18 cellular contexts compared by ENCODE assay signal in genomic region chr16:50329446-50330189, GRCh38. TPM values are rescaled to one million over a fixed set of nuclear protein-coding genes. Genes with fewer than 3 reads are reported as not detected.
DNase-seq lines count a peak whose midpoint lies in the region; ATAC-seq and TF ChIP-seq lines count a peak whose summit lies in the region.
"Had no signal": no experiment of that assay in that cellular context is flagged by ENCODE, and none has a peak within 500 bp of the region (broad histone marks: within the 10 kb centered on the region; RNA-seq: fewer than 3 reads in every experiment).

No MANE protein-coding gene starts in this region.

- no peaks in the 10 kb centered on the region for H3K27me3 Mint-ChIP-seq in stimulated activated naive CD8-positive, alpha-beta T cell treated with anti-CD3 and anti-CD28 coated beads, Interleukin-15, Interleukin-2, amounts not matched to agents 100 ng/mL and 50 ng/mL, for 24 hours
- H3K27me3 Mint-ChIP-seq in effector memory CD8-positive, alpha-beta T cell: no peaks in the 10 kb centered on the region
- H3K27me3 Mint-ChIP-seq in natural killer cell (ENCODE audit: low read depth in 2 of 2): no peaks in the 10 kb centered on the region

- H3K36me3 ChIP-seq in aorta (ENCODE audit: control insufficient read depth in 1 of 2, insufficient read depth in 2 of 2, low read length in 1 of 2): peaks cover 0 to 3% of the 10 kb centered on the region in 2 donors
- H3K36me3 ChIP-seq: ovary had no signal

- peaks cover 69% of the 10 kb centered on the region for H3K36me3 Mint-ChIP-seq in stimulated activated naive CD8-positive, alpha-beta T cell treated with anti-CD3 and anti-CD28 coated beads, Interleukin-15, Interleukin-2, amounts not matched to agents 100 ng/mL and 50 ng/mL, for 24 hours (ENCODE audit: low read depth)
- peaks cover 44% of the 10 kb centered on the region for H3K36me3 Mint-ChIP-seq in effector memory CD8-positive, alpha-beta T cell (ENCODE audit: insufficient read depth)
- peaks cover 16% of the 10 kb centered on the region for H3K36me3 Mint-ChIP-seq in natural killer cell

- H3K4me3 ChIP-seq in aorta (ENCODE audit: low read length in 2 of 2): no peak overlapping the region
- H3K4me3 ChIP-seq: ovary, spleen had no signal

- 16 to 41% methylated on average over 11 of the region's 11 CpGs for WGBS in aorta, 2 donors

- peak overlapping the region; percentile 8 for H3K27ac Mint-ChIP-seq in stimulated activated naive CD8-positive, alpha-beta T cell treated with anti-CD3 and anti-CD28 coated beads, Interleukin-15, Interleukin-2, amounts not matched to agents 100 ng/mL and 50 ng/mL, for 24 hours
- peak overlapping the region; percentile 58 to 68 for H3K27ac Mint-ChIP-seq in effector memory CD8-positive, alpha-beta T cell
- H3K27ac Mint-ChIP-seq in natural killer cell: peak overlapping the region; percentile 83 to 88

- DNase-seq in stimulated activated naive CD8-positive, alpha-beta T cell treated with anti-CD3 and anti-CD28 coated beads, Interleukin-15, Interleukin-2, amounts not matched to agents 100 U/mL and 50 U/mL, for 24 hours: no peak
- DNase-seq in effector memory CD8-positive, alpha-beta T cell: no peak
- DNase-seq in natural killer cell (no peak), aorta (peak in 1 of 2 donors; percentile 70), NCI-H524 (lab: John Stamatoyannopoulos, UW) (no peak), DMS53 (lab: John Stamatoyannopoulos, UW) (no peak), GF-D8 (lab: John Stamatoyannopoulos, UW) (no peak)
- DNase-seq: AML-193, HCEC 1CT, Karpas-422, NCI-H146, NCI-H446 treated with DMSO at 0.1 percent for 48 hours, OCI-M1, spleen had no signal

- peaks cover 0 to 5% of the 10 kb centered on the region in 2 donors for H3K4me1 ChIP-seq in aorta (ENCODE audit: control insufficient read depth in 1 of 2, insufficient read depth in 2 of 2, low read length in 2 of 2)

- no peak for TF ChIP-seq CTCF in natural killer cell (IDR thresholded peaks at IDR 0.05)

- intact Hi-C loops in natural killer cell (cut with micrococcal nuclease): loop anchor here (5.0 to 10.0 kb wide), 3 partner anchors 38 to 175 kb away; partner anchors contain the start of genes ADCY7 and BRD7
- intact Hi-C loops in aorta (cut with DNase I): loop anchor here (5.0 kb wide), 2 partner anchors 33 to 38 kb away; partner anchors contain the start of gene BRD7 (in 1 of the 2)

- no peak overlapping the region for H3K4me3 Mint-ChIP-seq in stimulated activated naive CD8-positive, alpha-beta T cell treated with anti-CD3 and anti-CD28 coated beads, Interleukin-15, Interleukin-2, amounts not matched to agents 100 ng/mL and 50 ng/mL, for 24 hours
- H3K4me3 Mint-ChIP-seq in effector memory CD8-positive, alpha-beta T cell: no peak overlapping the region
- peak overlapping the region; percentile 55 for H3K4me3 Mint-ChIP-seq in natural killer cell
- H3K4me3 Mint-ChIP-seq: activated T-helper 1 cell treated with anti-CD3 and anti-CD28 coated beads, Interleukin-12 subunit alpha, Interleukin-12 subunit beta, Interleukin-2, Interleukin-4 antibody, amounts not matched to agents 30 ng/mL and 10 ng/mL and 1 ng/mL, durations not matched to agents 14 hours and 24 hours and 36 hours had no signal

- H3K9me3 Mint-ChIP-seq in stimulated activated naive CD8-positive, alpha-beta T cell treated with anti-CD3 and anti-CD28 coated beads, Interleukin-15, Interleukin-2, amounts not matched to agents 100 ng/mL and 50 ng/mL, for 24 hours: no peaks in the 10 kb centered on the region
- H3K9me3 Mint-ChIP-seq in effector memory CD8-positive, alpha-beta T cell: no peaks in the 10 kb centered on the region
- no peaks in the 10 kb centered on the region for H3K9me3 Mint-ChIP-seq in natural killer cell
- H3K9me3 Mint-ChIP-seq: activated T-helper 1 cell treated with anti-CD3 and anti-CD28 coated beads, Interleukin-12 subunit alpha, Interleukin-12 subunit beta, Interleukin-2, Interleukin-4 antibody, amounts not matched to agents 30 ng/mL and 10 ng/mL and 1 ng/mL, durations not matched to agents 14 hours and 24 hours and 36 hours had no signal

- no peak for ATAC-seq in stimulated activated naive CD8-positive, alpha-beta T cell treated with anti-CD3 and anti-CD28 coated beads, Interleukin-15, Interleukin-2, amounts not matched to agents 100 U/mL and 50 U/mL, for 24 hours
- ATAC-seq in effector memory CD8-positive, alpha-beta T cell (replicated peaks): no peak
- ATAC-seq in natural killer cell (peak in 2 of 3 donors; percentile 14 to 45), aorta (ENCODE audit: low FRiP score) (no peak)

- no peaks in the 10 kb centered on the region for H3K9me3 ChIP-seq in aorta (ENCODE audit: control insufficient read depth, low read length)
- H3K9me3 ChIP-seq: ovary, spleen had no signal

- H3K4me1 Mint-ChIP-seq in stimulated activated naive CD8-positive, alpha-beta T cell treated with anti-CD3 and anti-CD28 coated beads, Interleukin-15, Interleukin-2, amounts not matched to agents 100 ng/mL and 50 ng/mL, for 24 hours (ENCODE audit: low read depth): peaks cover 21% of the 10 kb centered on the region
- peaks cover 13 to 21% of the 10 kb centered on the region in 2 donors for H3K4me1 Mint-ChIP-seq in effector memory CD8-positive, alpha-beta T cell (ENCODE audit: low read depth in 2 of 2)
- peaks cover 52% of the 10 kb centered on the region in 2 donors for H3K4me1 Mint-ChIP-seq in natural killer cell

- H3K27me3 ChIP-seq in aorta (ENCODE audit: control insufficient read depth in 1 of 2, insufficient read depth in 2 of 2, low read length in 1 of 2): no peaks in the 10 kb centered on the region
- H3K27me3 ChIP-seq: ovary, spleen had no signal

- H3K27ac ChIP-seq in aorta (ENCODE audit: low read depth in 1 of 2, low read length in 2 of 2): peak overlapping the region; percentile 93 to 94
- H3K27ac ChIP-seq: HL-60 had no signal

RNA-seq across cellular contexts. Expression of gene BRD7, which starts 39.2 kb away (rescaled TPM):
- 100 to 1,000 TPM in 1 of 3 donors, 10 to 100 TPM in 2; 89.2 to 118 (median 94.9) TPM for total RNA-seq in natural killer cell
- total RNA-seq in aorta: 10 to 100 TPM; 64.2 to 90.2 TPM
- polyA plus RNA-seq in aorta: 10 to 100 TPM; 37.7 to 53.3 TPM

Comparison
In these comparisons a context has a peak if more than half of its experiments do, and no peak if none do; other contexts are left out.
1. H3K27ac Mint-ChIP-seq: peak in every context shown above with its lines; median percentile 86 in natural killer cell; 63 in effector memory CD8-positive, alpha-beta T cell; 8 in stimulated activated naive CD8-positive, alpha-beta T cell treated with anti-CD3 and anti-CD28 coated beads, Interleukin-15, Interleukin-2, amounts not matched to agents 100 ng/mL and 50 ng/mL, for 24 hours.
2. ATAC-seq: peak in natural killer cell (2 of 3); none in stimulated activated naive CD8-positive, alpha-beta T cell treated with anti-CD3 and anti-CD28 coated beads, Interleukin-15, Interleukin-2, amounts not matched to agents 100 U/mL and 50 U/mL, for 24 hours (single experiment), effector memory CD8-positive, alpha-beta T cell (single experiment) and aorta (single experiment).